ENCODE assay signal across 23 cellular contexts in the genomic region with DNA sequence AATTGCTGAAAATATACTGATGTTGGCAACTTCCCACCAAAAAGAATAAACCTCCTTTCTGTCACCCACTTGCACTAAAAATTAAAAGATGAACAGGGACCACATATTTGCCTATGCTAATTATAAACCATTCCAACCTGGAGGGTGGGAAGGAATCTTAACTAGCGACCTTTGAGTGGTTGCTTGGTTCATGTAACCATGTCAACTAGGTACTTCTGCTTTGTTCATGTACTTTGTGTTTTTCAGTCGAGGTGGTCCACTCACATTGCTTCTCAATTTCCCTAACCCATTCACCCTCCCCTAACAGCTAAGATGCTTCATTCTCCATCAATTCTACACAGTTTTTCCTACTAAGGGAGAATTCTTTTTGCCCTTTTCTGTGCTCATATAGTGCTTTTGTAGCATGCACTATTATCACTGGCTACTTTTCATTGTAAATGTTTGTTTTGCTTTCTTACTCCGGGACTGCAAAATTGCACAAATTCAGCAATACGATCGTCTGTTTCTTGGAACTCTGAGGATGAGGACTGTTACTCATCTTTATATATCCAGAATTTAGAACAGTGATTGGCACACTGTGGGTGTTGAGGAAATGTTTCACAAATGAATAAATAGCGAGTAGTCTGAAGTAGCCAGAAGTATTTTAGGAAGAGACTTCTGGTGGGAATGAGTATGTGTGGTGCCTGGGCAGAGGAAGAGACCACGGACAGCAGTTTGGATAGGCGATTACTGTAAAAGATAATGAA.
DNase-seq lines count a peak whose midpoint lies in the region; ATAC-seq and TF ChIP-seq lines count a peak whose summit lies in the region.
"Had no signal": no experiment of that assay in that cellular context is flagged by ENCODE, and none has a peak within 500 bp of the region (broad histone marks: within the 10 kb centered on the region; RNA-seq: fewer than 3 reads in every experiment).

No MANE protein-coding gene starts in this region.

- H3K4me3 Mint-ChIP-seq in WTC11: no peak overlapping the region
- H3K4me3 Mint-ChIP-seq in activated T-cell treated with anti-CD3 and anti-CD28 coated beads, Interleukin-2, amount 50 U/mL, for 72 hours: no peak overlapping the region
- H3K4me3 Mint-ChIP-seq: activated CD4-positive, alpha-beta T cell treated with anti-CD3 and anti-CD28 coated beads, Interleukin-2, amount 10 ng/mL, durations not matched to agents 7 days and 5 days had no signal

- no peak for TF ChIP-seq POLR2A in transverse colon (IDR thresholded peaks at IDR 0.05)

- H3K27me3 Mint-ChIP-seq in WTC11 (ENCODE audit: low read depth): no peaks in the 10 kb centered on the region
- H3K27me3 Mint-ChIP-seq in activated T-cell treated with anti-CD3 and anti-CD28 coated beads, Interleukin-2, amount 50 U/mL, for 72 hours (ENCODE audit: low read depth): no peaks in the 10 kb centered on the region
- H3K27me3 Mint-ChIP-seq: activated CD4-positive, alpha-beta T cell treated with anti-CD3 and anti-CD28 coated beads, Interleukin-2, amount 10 ng/mL, durations not matched to agents 7 days and 5 days; progenitor cell of endocrine pancreas had no signal

- peaks cover 19% of the 10 kb centered on the region for H3K4me1 Mint-ChIP-seq in WTC11
- no peaks in the 10 kb centered on the region for H3K4me1 Mint-ChIP-seq in activated T-cell treated with anti-CD3 and anti-CD28 coated beads, Interleukin-2, amount 50 U/mL, for 72 hours (ENCODE audit: low read depth)
- H3K4me1 Mint-ChIP-seq: activated CD4-positive, alpha-beta T cell treated with anti-CD3 and anti-CD28 coated beads, Interleukin-2, amount 10 ng/mL, durations not matched to agents 7 days and 5 days had no signal

- no peaks in the 10 kb centered on the region for H3K36me3 Mint-ChIP-seq in WTC11
- H3K36me3 Mint-ChIP-seq in activated T-cell treated with anti-CD3 and anti-CD28 coated beads, Interleukin-2, amount 50 U/mL, for 72 hours (ENCODE audit: insufficient read depth in 2 of 2): no peaks in the 10 kb centered on the region

- in situ Hi-C loops in transverse colon (cut with MboI; ENCODE audit: low pct_ligation_motif_present in 1 of 4, low pct_unique_long_range_greater_than_20kb in 1 of 4, low sequenced_read_pairs in 3 of 4): no loop called here

- peak overlapping the region; percentile 61 for H3K4me2 ChIP-seq in skeletal muscle satellite cell (ENCODE audit: low read length)
- H3K4me2 ChIP-seq: BLaER1 had no signal

- intact Hi-C loops in transverse colon (cut with DNase I; ENCODE audit: low total_unique reads): no loop called here

- peak overlapping the region; percentile 18; the same call in 1 of the 2 replicates for H3K27ac Mint-ChIP-seq in WTC11
- no peak overlapping the region for H3K27ac Mint-ChIP-seq in activated T-cell treated with anti-CD3 and anti-CD28 coated beads, Interleukin-2, amount 50 U/mL, for 72 hours
- H3K27ac Mint-ChIP-seq: activated CD4-positive, alpha-beta T cell treated with anti-CD3 and anti-CD28 coated beads, Interleukin-2, amount 10 ng/mL, durations not matched to agents 7 days and 5 days; progenitor cell of endocrine pancreas had no signal

- no peak for TF ChIP-seq CTCF in WTC11 (IDR thresholded peaks at IDR 0.05)
- TF ChIP-seq CTCF in fibroblast of the aortic adventitia (IDR thresholded peaks at IDR 0.05; ENCODE audit: insufficient read depth, low read length): no peak
- no peak for TF ChIP-seq CTCF in transverse colon (IDR thresholded peaks at IDR 0.05)

- H3K4me3 ChIP-seq in HUES48 (ENCODE audit: low read depth, low read length): no peak overlapping the region
- peak overlapping the region; percentile 6 for H3K4me3 ChIP-seq in fibroblast of the aortic adventitia (ENCODE audit: low read depth, low read length)
- peak overlapping the region; percentile 28 for H3K4me3 ChIP-seq in skeletal muscle satellite cell (ENCODE audit: low read length)
- H3K4me3 ChIP-seq in transverse colon: no peak overlapping the region
- H3K4me3 ChIP-seq: BLaER1, stomach had no signal

- H3K9me3 Mint-ChIP-seq in WTC11: no peaks in the 10 kb centered on the region
- H3K9me3 Mint-ChIP-seq in activated T-cell treated with anti-CD3 and anti-CD28 coated beads, Interleukin-2, amount 50 U/mL, for 72 hours: no peaks in the 10 kb centered on the region
- H3K9me3 Mint-ChIP-seq: activated CD4-positive, alpha-beta T cell treated with anti-CD3 and anti-CD28 coated beads, Interleukin-2, amount 10 ng/mL, durations not matched to agents 7 days and 5 days had no signal

- 63 to 75% methylated on average over 8 of the region's 8 CpGs for WGBS in transverse colon (ENCODE audit: low coverage in 1 of 2), 2 donors

- TF ChIP-seq EP300 in transverse colon (IDR thresholded peaks at IDR 0.05; ENCODE audit: low read depth): no peak

- H3K9me3 ChIP-seq in HUES48 (ENCODE audit: control insufficient read depth, insufficient read depth, low read length): no peaks in the 10 kb centered on the region
- no peaks in the 10 kb centered on the region for H3K9me3 ChIP-seq in skeletal muscle satellite cell (replicated peaks; ENCODE audit: low read length)
- no peaks in the 10 kb centered on the region for H3K9me3 ChIP-seq in transverse colon
- H3K9me3 ChIP-seq: BLaER1, stomach had no signal

- ATAC-seq in WTC11 (peak; percentile 90), HG03039 (IDR thresholded peaks at IDR 0.05; ENCODE audit: unreplicated experiment) (no peak)
- ATAC-seq in activated T-cell treated with anti-CD3 and anti-CD28 coated beads, Interleukin-2, amount 50 U/mL, for 72 hours (replicated peaks in 1 of 2): no peak
- ATAC-seq: Right ventricle myocardium inferior had no signal

- CTCF ChIA-PET in WTC11 (lab: Charles Lee): no interaction called here

- no peak for DNase-seq in WTC11 (ENCODE audit: low spot score)
- DNase-seq in fibroblast of the aortic adventitia (ENCODE audit: low read depth): peak; percentile 61
- no peak for DNase-seq in activated T-cell treated with anti-CD3 and anti-CD28 coated beads, Interleukin-2, amount 50 U/mL, for 72 hours
- DNase-seq in NCI-H2107 (lab: John Stamatoyannopoulos, UW): no peak
- DNase-seq in transverse colon: no peak
- DNase-seq: activated CD4-positive, alpha-beta T cell treated with anti-CD3 and anti-CD28 coated beads, Interleukin-2, amount 10 ng/mL, durations not matched to agents 7 days and 5 days; activated CD8-positive, alpha-beta memory T cell treated with anti-CD3 and anti-CD28 coated beads, Interleukin-2, amount 50 U/mL, for 48 hours; activated naive CD4-positive, alpha-beta T cell; aorta; EL; foreskin melanocyte; hypothalamus; mesenchymal stem cell; NCI-H1436 treated with DMSO at 0.1 percent for 48 hours; NCI-H446 treated with DMSO at 0.1 percent for 48 hours; stimulated activated CD4-positive, alpha-beta T cell treated with anti-CD3 and anti-CD28 coated beads, Interleukin-4, amount 100 ng/mL, for 24 hours; stomach had no signal

- H3K9ac ChIP-seq in HUES48 (ENCODE audit: low read depth, low read length) (no peak overlapping the region), skeletal muscle satellite cell (ENCODE audit: low read depth, low read length) (no peak overlapping the region)
- H3K9ac ChIP-seq: BLaER1 had no signal

- H3K27me3 ChIP-seq in HUES48 (ENCODE audit: control insufficient read depth, insufficient read depth, low read length) (no peaks in the 10 kb centered on the region), skeletal muscle satellite cell (ENCODE audit: control insufficient read depth, insufficient read depth, low read length) (no peaks in the 10 kb centered on the region), transverse colon (no peaks in the 10 kb centered on the region)
- H3K27me3 ChIP-seq: BLaER1, stomach had no signal

- H3K27ac ChIP-seq in HUES48 (ENCODE audit: low read depth, low read length) (peak overlapping the region; percentile 50), transverse colon (no peak overlapping the region)
- H3K27ac ChIP-seq: BLaER1, stomach had no signal

- H3K36me3 ChIP-seq in HUES48 (ENCODE audit: control insufficient read depth, insufficient read depth, low read length) (no peaks in the 10 kb centered on the region), skeletal muscle satellite cell (ENCODE audit: insufficient read depth, low read length) (no peaks in the 10 kb centered on the region), transverse colon (no peaks in the 10 kb centered on the region)
- H3K36me3 ChIP-seq: BLaER1, stomach had no signal

- POLR2A ChIA-PET in WTC11 (lab: Charles Lee): no interaction called here

- H3K4me1 ChIP-seq in HUES48 (ENCODE audit: control insufficient read depth, insufficient read depth, low read length) (peaks cover 23% of the 10 kb centered on the region), skeletal muscle satellite cell (ENCODE audit: control insufficient read depth, insufficient read depth, low read length) (peaks cover 22% of the 10 kb centered on the region), transverse colon (no peaks in the 10 kb centered on the region)
- H3K4me1 ChIP-seq: BLaER1, stomach had no signal

TF ChIP-seq in WTC11, 78 proteins besides CTCF, POLR2A, EP300 and RAD21:
- no peak for TF ChIP-seq ZBTB21 (CRISPR knock-in tag; IDR thresholded peaks at IDR 0.05; ENCODE audit: borderline replicate concordance)
- TF ChIP-seq FOXP1 (CRISPR knock-in tag; IDR thresholded peaks at IDR 0.05; ENCODE audit: borderline replicate concordance): no peak
- TF ChIP-seq, protein P1, sequence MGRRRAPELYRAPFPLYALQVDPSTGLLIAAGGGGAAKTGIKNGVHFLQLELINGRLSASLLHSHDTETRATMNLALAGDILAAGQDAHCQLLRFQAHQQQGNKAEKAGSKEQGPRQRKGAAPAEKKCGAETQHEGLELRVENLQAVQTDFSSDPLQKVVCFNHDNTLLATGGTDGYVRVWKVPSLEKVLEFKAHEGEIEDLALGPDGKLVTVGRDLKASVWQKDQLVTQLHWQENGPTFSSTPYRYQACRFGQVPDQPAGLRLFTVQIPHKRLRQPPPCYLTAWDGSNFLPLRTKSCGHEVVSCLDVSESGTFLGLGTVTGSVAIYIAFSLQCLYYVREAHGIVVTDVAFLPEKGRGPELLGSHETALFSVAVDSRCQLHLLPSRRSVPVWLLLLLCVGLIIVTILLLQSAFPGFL (CRISPR knock-in tag; IDR thresholded peaks at IDR 0.05; ENCODE audit: borderline replicate concordance): no peak
- TF ChIP-seq OVOL2 (CRISPR knock-in tag; IDR thresholded peaks at IDR 0.05; ENCODE audit: borderline replicate concordance): no peak

Comparison
In these comparisons a context has a peak if more than half of its experiments do, and no peak if none do; other contexts are left out.
1. H3K4me3 ChIP-seq: peak in fibroblast of the aortic adventitia (single experiment) and skeletal muscle satellite cell (single experiment); none in HUES48 (single experiment) and transverse colon (0 of 4).